Comparison of ENCODE assay signal across 7 cellular contexts in the genomic region with DNA sequence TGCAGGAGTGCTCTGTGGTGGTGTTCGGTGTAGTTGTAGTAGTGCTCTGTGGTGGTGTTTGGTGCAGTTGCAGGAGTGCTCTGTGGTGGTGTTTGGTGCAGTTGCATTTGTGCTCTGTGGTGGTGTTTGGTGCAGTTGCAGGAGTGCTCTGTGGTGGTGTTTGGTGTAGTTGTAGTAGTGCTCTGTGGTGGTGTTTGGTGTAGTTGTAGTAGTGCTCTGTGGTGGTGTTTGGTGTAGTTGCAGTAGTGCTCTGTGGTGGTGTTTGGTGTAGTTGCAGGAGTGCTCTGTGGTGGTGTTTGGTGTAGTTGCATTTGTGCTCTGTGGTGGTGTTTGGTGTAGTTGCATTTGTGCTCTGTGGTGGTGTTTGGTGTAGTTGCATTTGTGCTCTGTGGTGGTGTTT.
DNase-seq lines count a peak whose midpoint lies in the region; ATAC-seq and TF ChIP-seq lines count a peak whose summit lies in the region.
"Not testable (repeated sequence)": the region's sequence is repeated elsewhere in the genome, so short reads cannot be mapped to it uniquely, and the experiment has no call there.

No MANE protein-coding gene starts in this region.

- not testable (repeated sequence) for H3K36me3 Mint-ChIP-seq in activated T-helper 2 cell treated with anti-CD3 and anti-CD28 coated beads, Interferon-gamma antibody, Interleukin-2, Interleukin-4, amounts not matched to agents 10 μg/mL and 5 μg/mL and 100 μg/mL, durations not matched to agents 14 hours and 24 hours and 36 hours (ENCODE audit: low read depth); activated naive CD8-positive, alpha-beta T cell treated with anti-CD3 and anti-CD28 coated beads, Interleukin-2, amount 50 U/mL, for 24 hours (ENCODE audit: low read depth); effector memory CD8-positive, alpha-beta T cell (ENCODE audit: insufficient read depth); neural crest cell (ENCODE audit: low read depth)

- H3K4me3 Mint-ChIP-seq in activated T-helper 2 cell treated with anti-CD3 and anti-CD28 coated beads, Interferon-gamma antibody, Interleukin-2, Interleukin-4, amounts not matched to agents 10 μg/mL and 5 μg/mL and 100 μg/mL, durations not matched to agents 14 hours and 24 hours and 36 hours (ENCODE audit: low read depth); activated naive CD8-positive, alpha-beta T cell treated with anti-CD3 and anti-CD28 coated beads, Interleukin-2, amount 50 U/mL, for 24 hours; effector memory CD8-positive, alpha-beta T cell; neural crest cell: not testable (repeated sequence)

- DNase-seq in T-helper 22 cell (ENCODE audit: low read depth) (peak; percentile 5), neural crest cell (ENCODE audit: low read depth, low spot score) (peak; percentile 13)
- peak; percentile 66 for DNase-seq in activated CD8-positive, alpha-beta memory T cell treated with anti-CD3 and anti-CD28 coated beads for 24 hours
- peak; percentile 9 for DNase-seq in activated T-helper 2 cell treated with anti-CD3 and anti-CD28 coated beads, Interferon-gamma antibody, Interleukin-2, Interleukin-4, amounts not matched to agents 10 μg/mL and 5 μg/mL and 100 μg/mL, durations not matched to agents 14 hours and 24 hours and 36 hours (ENCODE audit: low spot score)
- DNase-seq in activated naive CD8-positive, alpha-beta T cell treated with anti-CD3 and anti-CD28 coated beads, Interleukin-2, amount 50 U/mL, for 24 hours, result peak; percentile 10
- DNase-seq in effector memory CD8-positive, alpha-beta T cell, result peak in 2 of 3 experiments; percentile 32 to 46
- peak; percentile 28 for DNase-seq in stimulated activated CD4-positive, alpha-beta T cell treated with anti-CD3 and anti-CD28 coated beads, Interleukin-4, amount 100 ng/mL, for 24 hours

- not testable (repeated sequence) for TF ChIP-seq CTCF in neural crest cell (conservative IDR thresholded peaks at IDR 0.05)

- not testable (repeated sequence) for H3K27ac Mint-ChIP-seq in activated T-helper 2 cell treated with anti-CD3 and anti-CD28 coated beads, Interferon-gamma antibody, Interleukin-2, Interleukin-4, amounts not matched to agents 10 μg/mL and 5 μg/mL and 100 μg/mL, durations not matched to agents 14 hours and 24 hours and 36 hours; activated naive CD8-positive, alpha-beta T cell treated with anti-CD3 and anti-CD28 coated beads, Interleukin-2, amount 50 U/mL, for 24 hours; effector memory CD8-positive, alpha-beta T cell; neural crest cell (ENCODE audit: unreplicated experiment)

- intact Hi-C loops in activated T-helper 2 cell treated with anti-CD3 and anti-CD28 coated beads, Interferon-gamma antibody, Interleukin-2, Interleukin-4, amounts not matched to agents 10 μg/mL and 5 μg/mL and 100 μg/mL, durations not matched to agents 14 hours and 24 hours and 36 hours (cut with micrococcal nuclease), result not testable (repeated sequence)

- H3K27me3 Mint-ChIP-seq in activated T-helper 2 cell treated with anti-CD3 and anti-CD28 coated beads, Interferon-gamma antibody, Interleukin-2, Interleukin-4, amounts not matched to agents 10 μg/mL and 5 μg/mL and 100 μg/mL, durations not matched to agents 14 hours and 24 hours and 36 hours (ENCODE audit: low read depth); activated naive CD8-positive, alpha-beta T cell treated with anti-CD3 and anti-CD28 coated beads, Interleukin-2, amount 50 U/mL, for 24 hours; effector memory CD8-positive, alpha-beta T cell; neural crest cell (ENCODE audit: low read depth): not testable (repeated sequence)

- H3K9me3 Mint-ChIP-seq in activated T-helper 2 cell treated with anti-CD3 and anti-CD28 coated beads, Interferon-gamma antibody, Interleukin-2, Interleukin-4, amounts not matched to agents 10 μg/mL and 5 μg/mL and 100 μg/mL, durations not matched to agents 14 hours and 24 hours and 36 hours, result peaks cover 28% of the 10 kb centered on the region
- H3K9me3 Mint-ChIP-seq in activated naive CD8-positive, alpha-beta T cell treated with anti-CD3 and anti-CD28 coated beads, Interleukin-2, amount 50 U/mL, for 24 hours; effector memory CD8-positive, alpha-beta T cell; neural crest cell: not testable (repeated sequence)

- not testable (repeated sequence) for H3K4me1 Mint-ChIP-seq in activated T-helper 2 cell treated with anti-CD3 and anti-CD28 coated beads, Interferon-gamma antibody, Interleukin-2, Interleukin-4, amounts not matched to agents 10 μg/mL and 5 μg/mL and 100 μg/mL, durations not matched to agents 14 hours and 24 hours and 36 hours (ENCODE audit: low read depth); activated naive CD8-positive, alpha-beta T cell treated with anti-CD3 and anti-CD28 coated beads, Interleukin-2, amount 50 U/mL, for 24 hours; effector memory CD8-positive, alpha-beta T cell (ENCODE audit: low read depth in 2 of 2); neural crest cell

- not testable (repeated sequence) for ATAC-seq in activated naive CD8-positive, alpha-beta T cell treated with anti-CD3 and anti-CD28 coated beads, Interleukin-2, amount 50 U/mL, for 24 hours; effector memory CD8-positive, alpha-beta T cell (replicated peaks)

Comparison
In these comparisons a context has a peak if more than half of its experiments do, and no peak if none do; other contexts are left out.
1. DNase-seq: peak in every context shown above with its lines; median percentile 66 in activated CD8-positive, alpha-beta memory T cell treated with anti-CD3 and anti-CD28 coated beads for 24 hours; 39 in effector memory CD8-positive, alpha-beta T cell; 28 in stimulated activated CD4-positive, alpha-beta T cell treated with anti-CD3 and anti-CD28 coated beads, Interleukin-4, amount 100 ng/mL, for 24 hours; 13 in neural crest cell; 10 in activated naive CD8-positive, alpha-beta T cell treated with anti-CD3 and anti-CD28 coated beads, Interleukin-2, amount 50 U/mL, for 24 hours; 9 in activated T-helper 2 cell treated with anti-CD3 and anti-CD28 coated beads, Interferon-gamma antibody, Interleukin-2, Interleukin-4, amounts not matched to agents 10 μg/mL and 5 μg/mL and 100 μg/mL, durations not matched to agents 14 hours and 24 hours and 36 hours; 5 in T-helper 22 cell.